In genomic region chr7:73683056-73683915, GRCh38 we compare ENCODE assay signal across 8 cellular contexts. TPM values are rescaled to one million over a fixed set of nuclear protein-coding genes. Genes with fewer than 3 reads are reported as not detected.
DNase-seq lines count a peak whose midpoint lies in the region; ATAC-seq and TF ChIP-seq lines count a peak whose summit lies in the region.

A gene with protein sequence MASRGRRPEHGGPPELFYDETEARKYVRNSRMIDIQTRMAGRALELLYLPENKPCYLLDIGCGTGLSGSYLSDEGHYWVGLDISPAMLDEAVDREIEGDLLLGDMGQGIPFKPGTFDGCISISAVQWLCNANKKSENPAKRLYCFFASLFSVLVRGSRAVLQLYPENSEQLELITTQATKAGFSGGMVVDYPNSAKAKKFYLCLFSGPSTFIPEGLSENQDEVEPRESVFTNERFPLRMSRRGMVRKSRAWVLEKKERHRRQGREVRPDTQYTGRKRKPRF (plus strand): TSS chr7:73683597. CDS start chr7:73683626, 29 bp downstream.
Gene DNAJC30 (minus strand): TSS chr7:73683453. CDS start chr7:73683423, 30 bp downstream.

- intact Hi-C loops in CD14-positive monocyte (cut with micrococcal nuclease): loop anchor here (5.0 to 10.0 kb wide), 2 partner anchors 54 to 758 kb away; partner anchors contain the start of genes ABHD11 (in 2 of the 2) and POM121 (in 1 of the 2)
- intact Hi-C loops in right lobe of liver (cut with DNase I): no loop called here

- WGBS in right lobe of liver (ENCODE audit: insufficient coverage, low coverage, low lambda C conversion rate, missing lambda C conversion rate): 0% methylated on average over 31 of the region's 80 CpGs

- H3K4me1 ChIP-seq in right lobe of liver: peaks cover 0 to 29% (median 12%) of the 10 kb centered on the region in 4 donors

- H3K4me3 ChIP-seq in right lobe of liver: peak within 1 kb of the TSS; percentile 71 to 99 (median 74)

- peaks cover 0 to 1% (median 0%) of the 10 kb centered on the region in 3 donors for H3K27me3 Mint-ChIP-seq in CD14-positive monocyte (ENCODE audit: low read depth in 3 of 3)

- TF ChIP-seq POLR2A in right lobe of liver (IDR thresholded peaks at IDR 0.05): peak; percentile 74

- H3K27me3 ChIP-seq in right lobe of liver: no peaks in the 10 kb centered on the region

- no peaks in the 10 kb centered on the region for H3K9me3 ChIP-seq in right lobe of liver

- DNase-seq in CD14-positive monocyte (ENCODE audit: low spot score) (peak; percentile 97), NCI-H748 (lab: John Stamatoyannopoulos, UW; ENCODE audit: unreplicated experiment) (peak; percentile 94), dermis blood vessel endothelial cell (peak; percentile 98), right lobe of liver (peak; percentile 96 to 98 (median 97))
- DNase-seq in activated CD4-positive, alpha-beta T cell treated with anti-CD3 and anti-CD28 coated beads, Interleukin-2, amount 50 U/mL, for 4 hours: peak; percentile 99
- peak; percentile 97 for DNase-seq in stimulated activated CD4-positive, alpha-beta T cell treated with anti-CD3 and anti-CD28 coated beads, Interleukin-4, amount 100 ng/mL, for 24 hours

- peaks cover 22% of the 10 kb centered on the region for H3K4me1 Mint-ChIP-seq in CD14-positive monocyte

- H3K27ac Mint-ChIP-seq in CD14-positive monocyte: peak within 1 kb of the TSS; percentile 89 to 98 (median 93)

- peak; percentile 90 for ATAC-seq in GM19395 (IDR thresholded peaks at IDR 0.05; ENCODE audit: unreplicated experiment)
- peak; percentile 55 for ATAC-seq in HG03558 (IDR thresholded peaks at IDR 0.05; ENCODE audit: extremely low read depth, unreplicated experiment)
- peak; percentile 98 to 99 (median 98) for ATAC-seq in right lobe of liver

- peaks cover 33 to 44% of the 10 kb centered on the region in 2 donors for H3K36me3 Mint-ChIP-seq in CD14-positive monocyte

- no peak for TF ChIP-seq CTCF in CD14-positive monocyte (IDR thresholded peaks at IDR 0.05)
- peak in 2 of 4 donors; percentile 10 to 18 for TF ChIP-seq CTCF in right lobe of liver (IDR thresholded peaks at IDR 0.05)

- peaks cover 0 to 10% (median 2%) of the 10 kb centered on the region in 4 donors for H3K36me3 ChIP-seq in right lobe of liver

- H3K27ac ChIP-seq in right lobe of liver: peak within 1 kb of the TSS; percentile 31 to 73 (median 34)

- peak within 1 kb of the TSS; percentile 97 to 98 for H3K4me3 Mint-ChIP-seq in CD14-positive monocyte

- H3K9me3 Mint-ChIP-seq in CD14-positive monocyte: peaks cover 0 to 2% (median 0%) of the 10 kb centered on the region in 7 donors

RNA-seq across cellular contexts. Expression of the first gene that starts in this region (rescaled TPM):
- polyA plus RNA-seq in CD14-positive monocyte: 10 to 100 TPM; 44.5 to 51.9 TPM
- total RNA-seq in dermis blood vessel endothelial cell (27.0 and 31.5 TPM in 2 replicates), right lobe of liver (10 to 100 TPM; 24.1 to 35.0 (median 29.2) TPM)

RNA-seq across cellular contexts. Expression of gene DNAJC30, which starts in this region (rescaled TPM):
- polyA plus RNA-seq in CD14-positive monocyte: 1 to 10 TPM; 3.2 to 5.2 TPM
- total RNA-seq in dermis blood vessel endothelial cell: 0.85 and 1.3 TPM in 2 replicates
- 1 to 10 TPM; 5.4 to 8.8 (median 7.0) TPM for total RNA-seq in right lobe of liver

Comparison
In these comparisons a context has a peak if more than half of its experiments do, and no peak if none do; other contexts are left out.
1. Peak in every context shown above with its lines: DNase-seq, ATAC-seq, H3K4me3 ChIP-seq and H3K27ac ChIP-seq.
2. intact Hi-C loops: an anchor here in CD14-positive monocyte (5.0 to 10.0 kb wide); none called in right lobe of liver.